Comparison of ENCODE assay signal across 9 cellular contexts in genomic region chr12:6267007-6267721, GRCh38.
A peak's percentile ranks its signal among the peaks of the same experiment; 100 is the strongest.
DNase-seq lines count a peak whose midpoint lies in the region; ATAC-seq and TF ChIP-seq lines count a peak whose summit lies in the region.
"Had no signal": no experiment of that assay in that cellular context is flagged by ENCODE, and none has a peak within 500 bp of the region (broad histone marks: within the 10 kb centered on the region; RNA-seq: fewer than 3 reads in every experiment).

No MANE protein-coding gene starts in this region.

- H3K27ac ChIP-seq in epithelial cell of prostate = peak overlapping the region; percentile 10
- H3K27ac ChIP-seq: adrenal gland had no signal

- H3K27me3 ChIP-seq in NT2/D1 (ENCODE audit: insufficient read depth, insufficient read length) = no peaks in the 10 kb centered on the region
- H3K27me3 ChIP-seq: adrenal gland had no signal

- H3K4me1 ChIP-seq in NT2/D1 (ENCODE audit: insufficient read depth, insufficient read length) = peaks cover 33% of the 10 kb centered on the region

- peak; percentile 17 for TF ChIP-seq CTCF in GM12873 (IDR thresholded peaks at IDR 0.05; ENCODE audit: insufficient read depth, low read depth, low read length, missing control alignments)

- H3K9ac ChIP-seq in NT2/D1 (ENCODE audit: insufficient read length, low read depth) = peak overlapping the region; percentile 14

- no peaks in the 10 kb centered on the region for H3K36me3 ChIP-seq in NT2/D1 (ENCODE audit: insufficient read depth, insufficient read length, low read length)
- H3K36me3 ChIP-seq: adrenal gland had no signal

- ATAC-seq in HG03378 (IDR thresholded peaks at IDR 0.05; ENCODE audit: unreplicated experiment) (no peak), SK-N-SH treated with all-trans-retinoic acid at 6 μM for 48 hours (no peak; the same call in 2 of the 3 replicates), HG03342 (IDR thresholded peaks at IDR 0.05; ENCODE audit: unreplicated experiment) (no peak)

- DNase-seq in NT2/D1 (ENCODE audit: low read depth, low spot score) (no peak), epithelial cell of prostate (ENCODE audit: low read depth, low spot score) (no peak)
- DNase-seq in stimulated activated CD4-positive, alpha-beta T cell treated with anti-CD3 and anti-CD28 coated beads, Interleukin-15, amount 100 ng/mL, for 24 hours = peak; percentile 78
- DNase-seq in NK-92 treated with Interleukin-12 subunit alpha and Interleukin-12 subunit beta, amount 100 ng/mL, for 24 hours (lab: John Stamatoyannopoulos, UW) = no peak
- DNase-seq: adrenal gland had no signal

- no peaks in the 10 kb centered on the region for H3K9me3 ChIP-seq in NT2/D1 (ENCODE audit: insufficient read depth, low read length)
- H3K9me3 ChIP-seq: adrenal gland had no signal

- no peak overlapping the region for H3K4me3 ChIP-seq in NT2/D1 (ENCODE audit: insufficient read length, low read depth)
- H3K4me3 ChIP-seq: adrenal gland had no signal

TF ChIP-seq in SK-N-SH treated with all-trans-retinoic acid at 6 μM for 48 hours, 23 proteins besides CTCF, POLR2A, EP300 and RAD21:
- no peak for TF ChIP-seq ARNTL (CRISPR knock-in tag; IDR thresholded peaks at IDR 0.05; ENCODE audit: borderline replicate concordance, low read depth)
- no peak for TF ChIP-seq PPARA (CRISPR knock-in tag; IDR thresholded peaks at IDR 0.05; ENCODE audit: borderline replicate concordance)
- TF ChIP-seq BACH2 (CRISPR knock-in tag; IDR thresholded peaks at IDR 0.05; ENCODE audit: borderline replicate concordance) = no peak
- TF ChIP-seq TOX (CRISPR knock-in tag; IDR thresholded peaks at IDR 0.05; ENCODE audit: borderline replicate concordance) = no peak
- no peak for TF ChIP-seq ZNF565 (CRISPR knock-in tag; conservative IDR thresholded peaks at IDR 0.05; ENCODE audit: low read depth)
- no peak for TF ChIP-seq GLIS3 (CRISPR knock-in tag; IDR thresholded peaks at IDR 0.05)
- no peak for TF ChIP-seq ZFP30 (CRISPR knock-in tag; IDR thresholded peaks at IDR 0.05)
- no peak for TF ChIP-seq POU6F1 (CRISPR knock-in tag; IDR thresholded peaks at IDR 0.05; ENCODE audit: borderline replicate concordance, low read depth)
- no peak for TF ChIP-seq SNAI2 (CRISPR knock-in tag; IDR thresholded peaks at IDR 0.05)
- TF ChIP-seq ZNF8 (CRISPR knock-in tag; IDR thresholded peaks at IDR 0.05) = no peak
- TF ChIP-seq OSR1 (CRISPR knock-in tag; IDR thresholded peaks at IDR 0.05) = no peak
